In genomic region chr2:119106301-119106897, GRCh38 we compare ENCODE assay signal across 1 cellular context.
TF ChIP-seq lines count a peak whose summit lies in the region.

No MANE protein-coding gene starts in this region.

TF ChIP-seq in HepG2, 621 proteins besides CTCF, POLR2A, EP300 and RAD21 (continued from another document and continues in another):
- TF ChIP-seq ZBTB26 (CRISPR knock-in tag; IDR thresholded peaks at IDR 0.05; ENCODE audit: borderline replicate concordance) (no peak), PHB2 (IDR thresholded peaks at IDR 0.05; ENCODE audit: partially characterized antibody) (no peak), SALL2 (CRISPR knock-in tag; IDR thresholded peaks at IDR 0.05) (no peak), SRSF4 (IDR thresholded peaks at IDR 0.05; ENCODE audit: low read depth, low read length, poor library complexity, severe bottlenecking) (no peak), YY1 (IDR thresholded peaks at IDR 0.05; ENCODE audit: insufficient read depth, insufficient replicate concordance, low read depth, low read length) (no peak), KLF9 (CRISPR knock-in tag; IDR thresholded peaks at IDR 0.05; ENCODE audit: low read depth) (no peak), ZNF678 (CRISPR knock-in tag; IDR thresholded peaks at IDR 0.05) (no peak), ZSCAN22 (CRISPR knock-in tag; IDR thresholded peaks at IDR 0.05) (no peak), NR2F2 (IDR thresholded peaks at IDR 0.05; ENCODE audit: borderline replicate concordance, low read depth) (no peak), TCF7L2 (IDR thresholded peaks at IDR 0.05; ENCODE audit: low read depth, low read length) (no peak), ZNF749 (CRISPR knock-in tag; IDR thresholded peaks at IDR 0.05; ENCODE audit: borderline replicate concordance) (no peak), HMGXB3 (CRISPR knock-in tag; IDR thresholded peaks at IDR 0.05; ENCODE audit: borderline replicate concordance) (no peak), ZNF605 (CRISPR knock-in tag; IDR thresholded peaks at IDR 0.05) (peak; percentile 80; the same call in 1 of the 2 replicates), HCFC1 (IDR thresholded peaks at IDR 0.05; ENCODE audit: low read depth, low read length) (no peak), ZNF879 (CRISPR knock-in tag; IDR thresholded peaks at IDR 0.05) (no peak), IRF9 (CRISPR knock-in tag; IDR thresholded peaks at IDR 0.05; ENCODE audit: borderline replicate concordance) (no peak), ZNF234 (CRISPR knock-in tag; conservative IDR thresholded peaks at IDR 0.05) (no peak), ZNF557 (CRISPR knock-in tag; IDR thresholded peaks at IDR 0.05) (0 out of 2 replicates have a peak, but pooled peaks have one; percentile 67), TOPORS (CRISPR knock-in tag; IDR thresholded peaks at IDR 0.05) (no peak), NAIF1 (CRISPR knock-in tag; IDR thresholded peaks at IDR 0.05; ENCODE audit: borderline replicate concordance) (no peak), DNMT3B (CRISPR knock-in tag; conservative IDR thresholded peaks at IDR 0.05) (peak; percentile 78; the same call in 1 of the 2 replicates), ZNF253 (CRISPR knock-in tag; IDR thresholded peaks at IDR 0.05; ENCODE audit: borderline replicate concordance) (no peak), REXO4 (CRISPR knock-in tag; IDR thresholded peaks at IDR 0.05; ENCODE audit: borderline replicate concordance) (no peak), ZNF574 (CRISPR knock-in tag; IDR thresholded peaks at IDR 0.05) (peak; percentile 49), JDP2 (CRISPR knock-in tag; IDR thresholded peaks at IDR 0.05; ENCODE audit: borderline replicate concordance) (no peak), ZC3H13 (CRISPR knock-in tag; IDR thresholded peaks at IDR 0.05) (no peak), ZNF407 (CRISPR knock-in tag; IDR thresholded peaks at IDR 0.05; ENCODE audit: not compliant biosample characterization) (no peak), ZNF414 (CRISPR knock-in tag; IDR thresholded peaks at IDR 0.05) (no peak), SMARCE1 (IDR thresholded peaks at IDR 0.05; ENCODE audit: borderline replicate concordance) (no peak), ZUFSP (CRISPR knock-in tag; IDR thresholded peaks at IDR 0.05; ENCODE audit: borderline replicate concordance) (no peak), ZNF619 (CRISPR knock-in tag; IDR thresholded peaks at IDR 0.05) (no peak), NFIC (IDR thresholded peaks at IDR 0.05; ENCODE audit: low read length) (no peak), CCDC6 (CRISPR knock-in tag; IDR thresholded peaks at IDR 0.05) (no peak), MTA1 (CRISPR knock-in tag; IDR thresholded peaks at IDR 0.05; ENCODE audit: borderline replicate concordance) (no peak), ASH2L (IDR thresholded peaks at IDR 0.05; ENCODE audit: insufficient read length, low read depth, low read length) (no peak), ZNF891 (CRISPR knock-in tag; IDR thresholded peaks at IDR 0.05) (no peak), NFIB (CRISPR knock-in tag; IDR thresholded peaks at IDR 0.05; ENCODE audit: borderline replicate concordance) (no peak), ATF5 (CRISPR knock-in tag; IDR thresholded peaks at IDR 0.05; ENCODE audit: low read depth) (no peak), ZNF562 (CRISPR knock-in tag; IDR thresholded peaks at IDR 0.05; ENCODE audit: borderline replicate concordance) (0 out of 2 replicates have a peak, but pooled peaks have one; percentile 13)
